In the genomic region with DNA sequence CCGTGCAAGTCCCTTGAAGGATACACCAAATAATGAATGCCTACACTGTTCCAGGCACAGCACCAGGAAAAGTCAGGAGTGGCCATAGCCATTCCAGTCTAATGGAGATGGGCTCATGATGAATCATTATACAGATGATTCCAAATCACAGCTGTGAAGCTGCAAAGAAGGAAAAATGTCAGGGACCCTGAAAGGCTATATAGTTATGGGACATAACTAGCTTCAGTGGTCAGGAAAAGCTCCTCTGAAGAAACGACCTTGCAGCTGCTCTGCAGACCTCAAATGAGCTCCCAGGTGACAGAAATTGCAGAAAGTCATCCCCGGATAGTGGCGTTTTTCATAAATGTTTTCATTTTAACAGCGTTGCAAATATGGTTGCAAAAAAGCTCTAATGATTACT, we compare ENCODE assay signal across 8 cellular contexts.
"Had no signal": no experiment of that assay in that cellular context is flagged by ENCODE, and none has a peak within 500 bp of the region (broad histone marks: within the 10 kb centered on the region; RNA-seq: fewer than 3 reads in every experiment).

No MANE protein-coding gene starts in this region.

- ATAC-seq: HepG2, K562 had no signal

- FAIRE-seq: HepG2, HTR-8/SVneo, K562 had no signal

- H3K4me2 ChIP-seq: KMS-11 had no signal

- H3K27ac ChIP-seq: HL-60, KMS-11 had no signal

- DNase-seq: IMR-90, KBM-7, KG1 had no signal

- H3K4me3 ChIP-seq: K562 had no signal

- H3K9ac ChIP-seq: KMS-11 had no signal
